In genomic region chr4:115113382-115114106, GRCh38 we compare ENCODE assay signal across 1 cellular context.
TF ChIP-seq lines count a peak whose summit lies in the region.

Gene NDST4, minus strand, starts transcription at chr4:115113620. Its CDS starts 36,584 bp downstream, at chr4:115077036.

TF ChIP-seq in HCT116, 20 proteins besides CTCF, POLR2A, EP300 and RAD21 (continued from another document):
- no peak for TF ChIP-seq REST (IDR thresholded peaks at IDR 0.05; ENCODE audit: low read depth)
